ENCODE assay signal across 13 cellular contexts in the genomic region with DNA sequence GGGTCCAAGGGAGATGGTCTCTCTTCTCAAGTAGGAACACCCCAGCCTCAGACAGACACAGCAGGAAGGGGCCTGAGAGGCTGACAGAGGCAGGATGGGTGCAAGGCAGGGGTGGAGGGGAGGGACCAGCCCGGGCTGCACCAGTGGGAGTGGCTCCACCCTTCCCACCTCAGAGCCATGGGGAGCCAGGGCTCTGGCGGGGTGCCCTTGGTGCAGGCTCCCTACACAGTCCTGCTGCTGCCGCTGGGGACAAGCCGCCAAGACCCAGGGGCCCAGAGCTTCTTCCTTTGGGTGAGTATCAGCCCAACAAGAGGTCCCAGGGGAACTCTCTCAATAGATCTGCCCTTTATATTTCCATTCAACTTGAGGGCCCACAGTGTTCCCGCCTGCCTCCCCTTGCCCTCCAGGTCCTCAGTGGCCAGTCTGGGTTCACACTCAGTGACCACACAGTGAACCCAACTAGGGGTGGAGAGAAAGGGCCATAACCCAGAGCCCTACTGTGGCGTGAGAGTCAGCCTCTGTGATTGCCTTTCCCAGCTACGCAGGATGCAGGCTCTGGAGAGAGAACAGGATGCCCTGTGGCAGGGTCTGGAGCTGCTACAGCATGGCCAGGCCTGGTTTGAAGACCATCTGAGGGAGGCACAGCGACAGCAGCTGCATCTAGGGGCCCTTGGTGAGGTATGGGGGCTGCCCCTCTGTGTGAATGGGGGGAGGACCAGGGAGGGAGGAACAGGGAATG. TPM values are rescaled to one million over a fixed set of nuclear protein-coding genes. Genes with fewer than 3 reads are reported as not detected.
A peak's percentile ranks its signal among the peaks of the same experiment; 100 is the strongest.
DNase-seq lines count a peak whose midpoint lies in the region; ATAC-seq and TF ChIP-seq lines count a peak whose summit lies in the region.
"Had no signal": no experiment of that assay in that cellular context is flagged by ENCODE, and none has a peak within 500 bp of the region (broad histone marks: within the 10 kb centered on the region; RNA-seq: fewer than 3 reads in every experiment).

No MANE protein-coding gene starts in this region.

- H3K23ac ChIP-seq in neuronal stem cell (ENCODE audit: low read depth, low read length, poor library complexity), result peak overlapping the region; percentile 89

- H2AK5ac ChIP-seq in neuronal stem cell (ENCODE audit: low read depth, low read length), result peak overlapping the region; percentile 95

- H3K27ac ChIP-seq in endodermal cell (ENCODE audit: low read depth, low read length) (peak overlapping the region; percentile 86), neuronal stem cell (replicated peaks; ENCODE audit: low read length) (peak overlapping the region; percentile 86)
- H3K27ac ChIP-seq: C4-2B, left lung, VCaP had no signal

- H3K4me1 ChIP-seq in endodermal cell (ENCODE audit: control insufficient read depth, insufficient read depth, low read length) (no peaks in the 10 kb centered on the region), neuronal stem cell (ENCODE audit: control insufficient read depth in 2 of 2, insufficient read depth in 1 of 2, low read depth in 1 of 2, low read length in 2 of 2) (peaks cover 15 to 23% of the 10 kb centered on the region in 2 donors)

- CTCF ChIA-PET in Calu3 (lab: Charles Lee), result no interaction called here

- intact Hi-C loops in Calu3 (cut with micrococcal nuclease; ENCODE audit: unreplicated experiment), result no loop called here

- H3K36me3 Mint-ChIP-seq in Calu3 (ENCODE audit: insufficient read depth, unreplicated experiment) (peaks cover 43% of the 10 kb centered on the region), HFFc6 (ENCODE audit: low read depth) (peaks cover 7% of the 10 kb centered on the region; the same call in 1 of the 2 replicates), endodermal cell (ENCODE audit: low read depth) (peaks cover 25% of the 10 kb centered on the region)

- peak overlapping the region; percentile 95 for H4K91ac ChIP-seq in neuronal stem cell (ENCODE audit: low read depth, low read length, poor library complexity)

- H3K27ac Mint-ChIP-seq in Calu3 (ENCODE audit: unreplicated experiment), result peak overlapping the region; percentile 6
- peak overlapping the region; percentile 58 for H3K27ac Mint-ChIP-seq in HFFc6
- H3K27ac Mint-ChIP-seq in endodermal cell, result peak overlapping the region; percentile 77
- H3K27ac Mint-ChIP-seq: activated naive CD4-positive, alpha-beta T cell treated with anti-CD3 and anti-CD28 coated beads, Interleukin-2, amount 50 U/mL, for 24 hours had no signal

- H2BK120ac ChIP-seq in neuronal stem cell (ENCODE audit: low read depth, low read length), result peak overlapping the region; percentile 63

- H3K27me3 Mint-ChIP-seq in Calu3 (ENCODE audit: unreplicated experiment), result no peaks in the 10 kb centered on the region
- no peaks in the 10 kb centered on the region; the same call in 1 of the 2 replicates for H3K27me3 Mint-ChIP-seq in HFFc6 (ENCODE audit: insufficient read depth)
- H3K27me3 Mint-ChIP-seq in endodermal cell (ENCODE audit: insufficient read depth), result no peaks in the 10 kb centered on the region
- H3K27me3 Mint-ChIP-seq: activated naive CD4-positive, alpha-beta T cell treated with anti-CD3 and anti-CD28 coated beads, Interleukin-2, amount 50 U/mL, for 24 hours; naive B cell had no signal

- peak overlapping the region; percentile 21 for H3K4me2 ChIP-seq in neuronal stem cell (ENCODE audit: insufficient read depth, low read length, poor library complexity, severe bottlenecking)

- peak overlapping the region; percentile 37 for H2AFZ ChIP-seq in neuronal stem cell (ENCODE audit: low read length)

- H2BK5ac ChIP-seq in neuronal stem cell (ENCODE audit: low read length), result peak overlapping the region; percentile 96

- H3K36me3 ChIP-seq in endodermal cell (ENCODE audit: control insufficient read depth, insufficient read depth, low read length) (no peaks in the 10 kb centered on the region), neuronal stem cell (replicated peaks in 1 of 2; ENCODE audit: control insufficient read depth in 2 of 2, insufficient read depth in 2 of 2, low read length in 2 of 2) (peaks cover 15 to 70% of the 10 kb centered on the region in 2 donors)

- peak overlapping the region; percentile 97 for H4K8ac ChIP-seq in neuronal stem cell (ENCODE audit: low read depth, low read length)

- H3K27me3 ChIP-seq in endodermal cell (ENCODE audit: control insufficient read depth, insufficient read depth, low read length, poor library complexity, severe bottlenecking) (no peaks in the 10 kb centered on the region), neuronal stem cell (ENCODE audit: control insufficient read depth in 3 of 3, insufficient read depth in 3 of 3, low read depth in 1 of 3, low read length in 3 of 3) (no peaks in the 10 kb centered on the region)
- H3K27me3 ChIP-seq: left lung had no signal

- ATAC-seq in left lobe of liver, result no peak

- peak overlapping the region; percentile 95 for H3K14ac ChIP-seq in neuronal stem cell (ENCODE audit: low read length)

- BruUV-seq in Calu3 (replicated peaks; lab: Mats Ljungman, UMichigan), result no TSS peak

- no peaks in the 10 kb centered on the region for H3K79me1 ChIP-seq in neuronal stem cell (ENCODE audit: low read depth, low read length)

- peak overlapping the region; percentile 84 for H2BK15ac ChIP-seq in neuronal stem cell (ENCODE audit: low read length)

- H3K9me3 ChIP-seq in endodermal cell (ENCODE audit: control insufficient read depth, low read length) (no peaks in the 10 kb centered on the region), neuronal stem cell (replicated peaks in 1 of 2; ENCODE audit: control insufficient read depth in 2 of 2, insufficient read depth in 1 of 2, low read depth in 1 of 2, low read length in 2 of 2) (no peaks in the 10 kb centered on the region)
- H3K9me3 ChIP-seq: left lung had no signal

- H3K4me3 ChIP-seq in endodermal cell (ENCODE audit: low read length) (no peak overlapping the region), neuronal stem cell (ENCODE audit: low read length in 2 of 2) (no peak overlapping the region)
- H3K4me3 ChIP-seq: left lung had no signal

- H3K9me3 Mint-ChIP-seq in Calu3 (ENCODE audit: low read depth, unreplicated experiment) (no peaks in the 10 kb centered on the region), HFFc6 (no peaks in the 10 kb centered on the region), endodermal cell (no peaks in the 10 kb centered on the region)
- H3K9me3 Mint-ChIP-seq: activated naive CD4-positive, alpha-beta T cell treated with anti-CD3 and anti-CD28 coated beads, Interleukin-2, amount 50 U/mL, for 24 hours; naive B cell had no signal

- H3K9ac ChIP-seq in endodermal cell (ENCODE audit: extremely low read depth, low read length, poor library complexity, severe bottlenecking) (no peak overlapping the region), neuronal stem cell (ENCODE audit: low read depth, low read length, poor library complexity) (peak overlapping the region; percentile 75)

- peak overlapping the region; percentile 97 for H3K18ac ChIP-seq in neuronal stem cell (ENCODE audit: low read length)

- DNase-seq in Calu3 (no peak), HFFc6 (no peak), endodermal cell (no peak), neuronal stem cell (ENCODE audit: low spot score) (no peak), ureter (ENCODE audit: low spot score) (no peak), NAMALWA (ENCODE audit: low spot score) (no peak), left lobe of liver (ENCODE audit: low spot score) (no peak)
- DNase-seq: left lung, naive B cell, NCI-H2029 had no signal

- WGBS in endodermal cell (ENCODE audit: insufficient coverage in 1 of 2, insufficient read length in 1 of 2), 2 experiments, result 85 to 86% methylated on average over 5 to 8 of the region's 8 CpGs
- no CpG with 5 or more reads among the region's 8 CpGs for WGBS in neuronal stem cell (ENCODE audit: extremely low coverage in 2 of 2, insufficient read length in 2 of 2, insufficient replicate concordance in 1 of 2), 2 donors

- TF ChIP-seq CTCF in Calu3 (IDR thresholded peaks at IDR 0.05; ENCODE audit: unreplicated experiment) (no peak), HFFc6 (IDR thresholded peaks at IDR 0.05) (no peak), endodermal cell (conservative IDR thresholded peaks at IDR 0.05) (no peak)

- H3K4ac ChIP-seq in neuronal stem cell (ENCODE audit: low read length), result peak overlapping the region; percentile 93

- peaks cover 17% of the 10 kb centered on the region for H3K4me1 Mint-ChIP-seq in Calu3 (ENCODE audit: low read depth, unreplicated experiment)
- peaks cover 29% of the 10 kb centered on the region for H3K4me1 Mint-ChIP-seq in HFFc6 (ENCODE audit: low read depth)
- peaks cover 18% of the 10 kb centered on the region for H3K4me1 Mint-ChIP-seq in endodermal cell

- peak overlapping the region; percentile 95 for H2BK12ac ChIP-seq in neuronal stem cell (ENCODE audit: low read length)

- H3K4me3 Mint-ChIP-seq in Calu3 (ENCODE audit: low read depth, unreplicated experiment) (no peak overlapping the region), HFFc6 (peak overlapping the region; percentile 0; the same call in 1 of the 2 replicates), endodermal cell (no peak overlapping the region)
- H3K4me3 Mint-ChIP-seq: activated naive CD4-positive, alpha-beta T cell treated with anti-CD3 and anti-CD28 coated beads, Interleukin-2, amount 50 U/mL, for 24 hours had no signal

RNA-seq across cellular contexts. Expression of a gene that starts 0.6 kb away (rescaled TPM):
- total RNA-seq in Calu3 (2022), result 26.6 and 30.3 TPM in 2 replicates
- total RNA-seq in HFFc6 (2021; fragmentation: NEBNext Ultra II Directional; extraction: Animal tissue kit (Norgen Biotek cat#: 25700)), result 1 to 10 TPM in 5 of 6 experiments, under 1 TPM in 1; 0.91 to 2.4 (median 1.3) TPM
- 1 to 10 TPM; 7.9 to 8.4 TPM for total RNA-seq in endodermal cell
- polyA plus RNA-seq in endodermal cell (2013, experiment 1 of 2), result 11.6 TPM
- polyA plus RNA-seq in endodermal cell (2013, experiment 2 of 2), result 9.9 TPM
- polyA plus RNA-seq in neuronal stem cell (2013, experiment 1 of 2), result 4.0 TPM
- polyA plus RNA-seq in neuronal stem cell (2013, experiment 2 of 2), result 3.4 TPM
- 2.8 TPM for total RNA-seq in ureter
- total RNA-seq in left lobe of liver, result 0.73 TPM

RNA-seq across cellular contexts. Expression of a gene that starts 14.1 kb away (rescaled TPM):
- total RNA-seq in Calu3 (2022) (22.1 and 37.6 TPM in 2 replicates), endodermal cell (under 1 TPM; 0.64 to 0.95 TPM), ureter (5.5 TPM), left lobe of liver (2.3 TPM)
- under 1 TPM; 0.24 to 0.83 (median 0.64) TPM for total RNA-seq in HFFc6 (2021; fragmentation: NEBNext Ultra II Directional; extraction: Animal tissue kit (Norgen Biotek cat#: 25700))
- polyA plus RNA-seq in endodermal cell (2013, experiment 1 of 2), result 1.2 TPM
- polyA plus RNA-seq in endodermal cell (2013, experiment 2 of 2), result 0.70 TPM
- 0.67 TPM for polyA plus RNA-seq in neuronal stem cell (2013, experiment 1 of 2)
- 0.87 TPM for polyA plus RNA-seq in neuronal stem cell (2013, experiment 2 of 2)

RNA-seq across cellular contexts. Expression of a gene that starts 23.2 kb away (rescaled TPM):
- total RNA-seq in Calu3 (2022) (156 and 176 TPM in 2 replicates), endodermal cell (10 to 100 TPM; 35.7 to 57.2 TPM), ureter (27.8 TPM), left lobe of liver (5.2 TPM)
- 10 to 100 TPM in 4 of 6 experiments, 1 to 10 TPM in 2; 7.4 to 14.8 (median 12.6) TPM for total RNA-seq in HFFc6 (2021; fragmentation: NEBNext Ultra II Directional; extraction: Animal tissue kit (Norgen Biotek cat#: 25700))
- polyA plus RNA-seq in endodermal cell (2013, experiment 1 of 2), result 61.1 TPM
- 49.7 TPM for polyA plus RNA-seq in endodermal cell (2013, experiment 2 of 2)
- polyA plus RNA-seq in neuronal stem cell (2013, experiment 1 of 2), result 25.1 TPM
- 25.6 TPM for polyA plus RNA-seq in neuronal stem cell (2013, experiment 2 of 2)

RNA-seq across cellular contexts. Expression of a gene that starts 26.7 kb away (rescaled TPM):
- total RNA-seq in Calu3 (2022) (943 and 1,109 TPM in 2 replicates), endodermal cell (100 to 1,000 TPM; 289 to 380 TPM), ureter (276 TPM), left lobe of liver (37.7 TPM)
- total RNA-seq in HFFc6 (2021; fragmentation: NEBNext Ultra II Directional; extraction: Animal tissue kit (Norgen Biotek cat#: 25700)), result 100 to 1,000 TPM; 638 to 833 (median 745) TPM
- polyA plus RNA-seq in endodermal cell (2013, experiment 1 of 2), result 265 TPM
- polyA plus RNA-seq in endodermal cell (2013, experiment 2 of 2), result 271 TPM
- polyA plus RNA-seq in neuronal stem cell (2013, experiment 1 of 2), result 220 TPM
- 216 TPM for polyA plus RNA-seq in neuronal stem cell (2013, experiment 2 of 2)

RNA-seq across cellular contexts. Expression of a gene that starts 32.5 kb away (rescaled TPM):
- 316 and 331 TPM in 2 replicates for total RNA-seq in Calu3 (2022)
- total RNA-seq in HFFc6 (2021; fragmentation: NEBNext Ultra II Directional; extraction: Animal tissue kit (Norgen Biotek cat#: 25700)), result 100 to 1,000 TPM; 117 to 144 (median 127) TPM
- total RNA-seq in endodermal cell, result 10 to 100 TPM; 81.4 to 83.1 TPM
- polyA plus RNA-seq in endodermal cell (2013, experiment 1 of 2), result 76.2 TPM
- polyA plus RNA-seq in endodermal cell (2013, experiment 2 of 2), result 67.5 TPM
- 31.2 TPM for polyA plus RNA-seq in neuronal stem cell (2013, experiment 1 of 2)
- polyA plus RNA-seq in neuronal stem cell (2013, experiment 2 of 2), result 31.5 TPM
- total RNA-seq in ureter, result 105 TPM
- total RNA-seq in left lobe of liver, result 52.6 TPM

Comparison
In these comparisons a context has a peak if more than half of its experiments do, and no peak if none do; other contexts are left out.
1. H3K27ac Mint-ChIP-seq: peak in every context shown above with its lines; median percentile 77 in endodermal cell; 58 in HFFc6; 6 in Calu3.